Comparison of ENCODE assay signal across 27 cellular contexts in genomic region chr21:19870682-19871081, GRCh38.
"Had no signal": no experiment of that assay in that cellular context is flagged by ENCODE, and none has a peak within 500 bp of the region (broad histone marks: within the 10 kb centered on the region; RNA-seq: fewer than 3 reads in every experiment).

No MANE protein-coding gene starts in this region.

- H3K4me1 ChIP-seq: esophagus squamous epithelium, gastrocnemius medialis, heart right ventricle, left lung, lower lobe of right lung had no signal

- H3K9me3 Mint-ChIP-seq: effector memory CD8-positive, alpha-beta T cell; endodermal cell; mesothelial cell of epicardium had no signal

- FAIRE-seq: islet of Langerhans, keratinocyte had no signal

- H3K36me3 ChIP-seq: esophagus squamous epithelium, gastrocnemius medialis, heart right ventricle, left lung, lower lobe of right lung had no signal

- H3K9me3 ChIP-seq: gastrocnemius medialis, lower lobe of right lung, mucosa of descending colon had no signal

- ATAC-seq: effector memory CD8-positive, alpha-beta T cell; esophagus mucosa; gastrocnemius medialis; heart right ventricle; left cardiac atrium; left lung; left ventricle myocardium superior; lower lobe of right lung; mucosa of descending colon; naive thymus-derived CD8-positive, alpha-beta T cell had no signal

- H3K4me1 Mint-ChIP-seq: endodermal cell; mesothelial cell of epicardium; naive B cell; naive thymus-derived CD8-positive, alpha-beta T cell had no signal

- H3K4me3 ChIP-seq: esophagus squamous epithelium, gastrocnemius medialis, heart right ventricle, left lung, lower lobe of right lung, mucosa of descending colon had no signal

- H3K27me3 Mint-ChIP-seq: dendritic cell treated with granulocyte-macrophage colony-stimulating factor and Interleukin-4, amounts not matched to agents 40 ng/mL and 50 ng/mL, for 4 days; effector memory CD8-positive, alpha-beta T cell; naive B cell; naive thymus-derived CD8-positive, alpha-beta T cell had no signal

- H3K36me3 Mint-ChIP-seq: mesothelial cell of epicardium; naive B cell; naive thymus-derived CD8-positive, alpha-beta T cell had no signal

- DNase-seq: cortex of kidney; effector CD8-positive, alpha-beta T cell; effector memory CD8-positive, alpha-beta T cell; endodermal cell; erythroblast; esophagus squamous epithelium; foreskin fibroblast; foreskin melanocyte; gastrocnemius medialis; glutamatergic neuron; head of caudate nucleus; heart right ventricle; hippocampal formation; left cardiac atrium; left lung; left ventricle myocardium superior; lower lobe of right lung; mesenchymal stem cell; mucosa of descending colon; naive B cell; naive thymus-derived CD8-positive, alpha-beta T cell had no signal

- H3K4me3 Mint-ChIP-seq: dendritic cell treated with granulocyte-macrophage colony-stimulating factor and Interleukin-4, amounts not matched to agents 40 ng/mL and 50 ng/mL, for 4 days; effector memory CD8-positive, alpha-beta T cell; endodermal cell; mesothelial cell of epicardium; naive B cell; naive thymus-derived CD8-positive, alpha-beta T cell had no signal

- H3K27ac Mint-ChIP-seq: dendritic cell treated with granulocyte-macrophage colony-stimulating factor and Interleukin-4, amounts not matched to agents 40 ng/mL and 50 ng/mL, for 4 days; effector memory CD8-positive, alpha-beta T cell; endodermal cell; mesothelial cell of epicardium; naive B cell; naive thymus-derived CD8-positive, alpha-beta T cell had no signal

- H3K27ac ChIP-seq: epithelial cell of prostate, esophagus squamous epithelium, gastrocnemius medialis, heart right ventricle, left lung, lower lobe of right lung had no signal

- H3K27me3 ChIP-seq: esophagus squamous epithelium, gastrocnemius medialis, heart right ventricle, left lung had no signal
